In genomic region chr19:32691952-32692726, GRCh38 we compare ENCODE assay signal across 8 cellular contexts. TPM values are rescaled to one million over a fixed set of nuclear protein-coding genes. Genes with fewer than 3 reads are reported as not detected.
A peak's percentile ranks its signal among the peaks of the same experiment; 100 is the strongest.
DNase-seq lines count a peak whose midpoint lies in the region; ATAC-seq and TF ChIP-seq lines count a peak whose summit lies in the region.

No MANE protein-coding gene starts in this region.

- peak; percentile 37 to 68 (median 55) for DNase-seq in CD8-positive, alpha-beta memory T cell
- DNase-seq in RWPE1 (ENCODE audit: low spot score), result no peak
- DNase-seq in adrenal gland, result peak; percentile 67 to 88 (median 79)
- peak; percentile 66 to 67 for DNase-seq in heart right ventricle
- DNase-seq in ovary, result peak; percentile 23 to 66 (median 38)
- DNase-seq in 8988T, result no peak

- ATAC-seq in GM19324 (IDR thresholded peaks at IDR 0.05; ENCODE audit: low FRiP score, unreplicated experiment) (peak; percentile 69), HG03342 (IDR thresholded peaks at IDR 0.05; ENCODE audit: unreplicated experiment) (peak; percentile 60), heart right ventricle (peak; percentile 70 to 88 (median 80))

- H3K36me3 ChIP-seq in CD8-positive, alpha-beta memory T cell (ENCODE audit: insufficient read depth, low read length), result no peaks in the 10 kb centered on the region
- H3K36me3 ChIP-seq in adrenal gland (replicated peaks in 1 of 2) (no peaks in the 10 kb centered on the region), heart right ventricle (peaks cover 0 to 5% (median 0%) of the 10 kb centered on the region in 9 donors), ovary (no peaks in the 10 kb centered on the region)

- 0 to 5% (median 3%) methylated on average over 4 to 93 of the region's 93 CpGs; no CpG with 5 or more reads in 1 of the 4 donors for WGBS in adrenal gland, 4 donors
- WGBS in heart right ventricle, 2 donors, result 7% methylated on average over 79 to 93 of the region's 93 CpGs
- WGBS in ovary, 3 donors, result 0 to 5% (median 1%) methylated on average over 56 to 93 of the region's 93 CpGs

- no peaks in the 10 kb centered on the region for H3K27me3 ChIP-seq in CD8-positive, alpha-beta memory T cell (ENCODE audit: insufficient read depth, low read length, poor library complexity, severe bottlenecking)
- no peaks in the 10 kb centered on the region for H3K27me3 ChIP-seq in adrenal gland
- H3K27me3 ChIP-seq in heart right ventricle, result no peaks in the 10 kb centered on the region
- H3K27me3 ChIP-seq in ovary, result no peaks in the 10 kb centered on the region

- no peaks in the 10 kb centered on the region for H3K27me3 Mint-ChIP-seq in CD8-positive, alpha-beta memory T cell

- TF ChIP-seq CTCF in RWPE1 (conservative IDR thresholded peaks at IDR 0.05; ENCODE audit: low read depth) (no peak), adrenal gland (IDR thresholded peaks at IDR 0.05) (no peak), heart right ventricle (IDR thresholded peaks at IDR 0.05) (peak in 1 of 9 donors; percentile 6), ovary (IDR thresholded peaks at IDR 0.05) (no peak)

- TF ChIP-seq POLR2A in adrenal gland (IDR thresholded peaks at IDR 0.05) (peak; percentile 8 to 68), ovary (IDR thresholded peaks at IDR 0.05) (no peak)

- peaks cover 47 to 64% (median 60%) of the 10 kb centered on the region in 3 donors for H3K4me1 Mint-ChIP-seq in CD8-positive, alpha-beta memory T cell

- peak overlapping the region; percentile 76 for H3K4me3 ChIP-seq in CD8-positive, alpha-beta memory T cell (ENCODE audit: low read length)
- H3K4me3 ChIP-seq in adrenal gland (peak overlapping the region; percentile 30 to 84 (median 66)), heart right ventricle (peak overlapping the region; percentile 60 to 84 (median 77)), ovary (peak overlapping the region; percentile 73)

- intact Hi-C loops in adrenal gland (cut with DNase I) (no loop called here), heart right ventricle (cut with DNase I) (loop anchor here in 3 of 10 donors (2.0 to 10.0 kb wide), 4 partner anchors 15 to 110 kb away; partner anchors contain the start of genes PDCD5 (in 2 of the 3), ANKRD27 (in 1 of the 3) and RGS9BP (in 1 of the 3)), ovary (cut with DNase I) (no loop called here)

- POLR2A ChIA-PET in CD8-positive, alpha-beta memory T cell (lab: Charles Lee), result interaction anchor here (0.8 to 1.8 kb wide), 6 partner anchors 10 to 485 kb away, joined by 4 to 25 read pairs (median 6); partner anchors contain the start of genes ANKRD27 and RGS9BP
- POLR2A ChIA-PET in RWPE1 (lab: Yijun Ruan, JAX; ENCODE audit: low non-redundant PET), result interaction anchor here (1.0 kb wide), 1 partner anchor 16 kb away, joined by 9 read pairs; the partner anchor contains the start of gene RGS9BP

- peaks cover 42% of the 10 kb centered on the region for H3K4me1 ChIP-seq in CD8-positive, alpha-beta memory T cell (ENCODE audit: insufficient read depth, low read length)
- peaks cover 37 to 59% of the 10 kb centered on the region in 2 donors for H3K4me1 ChIP-seq in adrenal gland (replicated peaks in 1 of 2)
- H3K4me1 ChIP-seq in heart right ventricle, result peaks cover 6 to 74% (median 57%) of the 10 kb centered on the region in 9 donors
- peaks cover 20% of the 10 kb centered on the region for H3K4me1 ChIP-seq in ovary (ENCODE audit: insufficient read depth)

- peak overlapping the region; percentile 77 for H3K27ac ChIP-seq in CD8-positive, alpha-beta memory T cell (ENCODE audit: low read depth, low read length)
- H3K27ac ChIP-seq in RWPE1 (peak overlapping the region; percentile 86), adrenal gland (peak overlapping the region; percentile 60 to 96 (median 87)), heart right ventricle (peak overlapping the region; percentile 31 to 96 (median 92)), ovary (peak overlapping the region in 1 of 2 donors; percentile 18)

- H3K4me3 Mint-ChIP-seq in CD8-positive, alpha-beta memory T cell, result peak overlapping the region; percentile 88 to 97 (median 95)

- no peaks in the 10 kb centered on the region for H3K9me3 ChIP-seq in CD8-positive, alpha-beta memory T cell (ENCODE audit: low read length)
- H3K9me3 ChIP-seq in adrenal gland (replicated peaks in 1 of 3), result no peaks in the 10 kb centered on the region
- peaks cover 0 to 4% (median 0%) of the 10 kb centered on the region in 11 donors for H3K9me3 ChIP-seq in heart right ventricle
- H3K9me3 ChIP-seq in ovary, result no peaks in the 10 kb centered on the region

- CTCF ChIA-PET in CD8-positive, alpha-beta memory T cell (lab: Charles Lee), result interaction anchor here (1.0 to 1.4 kb wide), 3 partner anchors 10 to 92 kb away, joined by 3 to 5 read pairs (median 4); no protein-coding TSS in a partner anchor
- CTCF ChIA-PET in RWPE1 (lab: Yijun Ruan, JAX), result interaction anchor here (0.7 kb wide), 2 partner anchors 10 to 185 kb away, joined by 3 read pairs; no protein-coding TSS in a partner anchor

- H3K9me3 Mint-ChIP-seq in CD8-positive, alpha-beta memory T cell, result no peaks in the 10 kb centered on the region

- peaks cover 0 to 37% (median 3%) of the 10 kb centered on the region in 3 donors for H3K36me3 Mint-ChIP-seq in CD8-positive, alpha-beta memory T cell

- peak overlapping the region; percentile 87 to 100 (median 97) for H3K27ac Mint-ChIP-seq in CD8-positive, alpha-beta memory T cell

- no peak for TF ChIP-seq EP300 in ovary (IDR thresholded peaks at IDR 0.05)

RNA-seq across cellular contexts. Expression of gene NUDT19, which starts 0.5 kb away (rescaled TPM):
- 10 to 100 TPM; 19.5 to 20.6 TPM for total RNA-seq in CD8-positive, alpha-beta memory T cell
- polyA plus RNA-seq in CD8-positive, alpha-beta memory T cell, result 5.0 TPM
- total RNA-seq in adrenal gland, result 10 to 100 TPM; 15.2 to 34.9 (median 22.8) TPM
- polyA plus RNA-seq in adrenal gland, result 10 to 100 TPM in 1 of 3 donors, 1 to 10 TPM in 2; 6.8 to 28.5 (median 7.3) TPM
- total RNA-seq in heart right ventricle, result 10 to 100 TPM; 16.1 to 27.7 (median 20.5) TPM
- 10 to 100 TPM in 1 of 2 donors, 1 to 10 TPM in 1; 9.1 to 10.0 TPM for polyA plus RNA-seq in heart right ventricle
- 1 to 10 TPM; 3.6 to 10.0 (median 6.3) TPM for total RNA-seq in ovary
- polyA plus RNA-seq in ovary, result 10 to 100 TPM in 1 of 2 donors, 1 to 10 TPM in 1; 4.6 to 13.0 TPM

RNA-seq across cellular contexts. Expression of gene RGS9BP, which starts 16.5 kb away (rescaled TPM):
- total RNA-seq in CD8-positive, alpha-beta memory T cell, result under 1 TPM; 0.15 to 0.20 TPM
- polyA plus RNA-seq in CD8-positive, alpha-beta memory T cell, result 0.12 TPM
- total RNA-seq in adrenal gland, result 1 to 10 TPM in 4 of 8 donors, under 1 TPM in 4; 0.25 to 2.3 (median 1.1) TPM
- polyA plus RNA-seq in adrenal gland, result under 1 TPM; 0.10 to 0.37 (median 0.24) TPM
- total RNA-seq in heart right ventricle, result 10 to 100 TPM in 1 of 10 donors, 1 to 10 TPM in 9; 1.7 to 13.5 (median 4.8) TPM
- 1 to 10 TPM in 1 of 2 donors, under 1 TPM in 1; 0.43 to 2.6 TPM for polyA plus RNA-seq in heart right ventricle
- under 1 TPM in 2 of 7 donors, not detected in 5; 0.17 to 0.31 TPM for total RNA-seq in ovary
- under 1 TPM; 0.06 to 0.15 TPM for polyA plus RNA-seq in ovary

RNA-seq across cellular contexts. Expression of gene ANKRD27, which starts 17.2 kb away (rescaled TPM):
- total RNA-seq in CD8-positive, alpha-beta memory T cell, result 10 to 100 TPM; 38.0 to 42.4 TPM
- 31.1 TPM for polyA plus RNA-seq in CD8-positive, alpha-beta memory T cell
- 10 to 100 TPM; 13.2 to 25.3 (median 21.8) TPM for total RNA-seq in adrenal gland
- 10 to 100 TPM in 2 of 3 donors, 1 to 10 TPM in 1; 7.2 to 15.7 (median 10.1) TPM for polyA plus RNA-seq in adrenal gland
- total RNA-seq in heart right ventricle, result 10 to 100 TPM; 16.6 to 24.5 (median 20.0) TPM
- 10 to 100 TPM in 1 of 2 donors, 1 to 10 TPM in 1; 7.6 to 10.1 TPM for polyA plus RNA-seq in heart right ventricle
- total RNA-seq in ovary, result 10 to 100 TPM; 10.6 to 33.6 (median 23.5) TPM
- polyA plus RNA-seq in ovary, result 10 to 100 TPM in 1 of 2 donors, 1 to 10 TPM in 1; 9.9 to 19.4 TPM

RNA-seq across cellular contexts. Expression of gene TDRD12, which starts 27.4 kb away (rescaled TPM):
- under 1 TPM; 0.15 to 0.20 TPM for total RNA-seq in CD8-positive, alpha-beta memory T cell
- polyA plus RNA-seq in CD8-positive, alpha-beta memory T cell, result 0.21 TPM
- 1 to 10 TPM in 5 of 8 donors, under 1 TPM in 1, not detected in 2; 0.90 to 3.7 (median 1.5) TPM for total RNA-seq in adrenal gland
- 1 to 10 TPM in 2 of 3 donors, under 1 TPM in 1; 0.08 to 1.1 (median 1.0) TPM for polyA plus RNA-seq in adrenal gland
- under 1 TPM in 5 of 10 donors, not detected in 5; 0.07 to 0.47 (median 0.13) TPM for total RNA-seq in heart right ventricle
- under 1 TPM in 1 of 2 donors, not detected in 1; 0.06 TPM for polyA plus RNA-seq in heart right ventricle
- 1 to 10 TPM in 6 of 7 donors, under 1 TPM in 1; 0.23 to 3.2 (median 2.4) TPM for total RNA-seq in ovary
- 1 to 10 TPM in 1 of 2 donors, under 1 TPM in 1; 0.63 to 1.1 TPM for polyA plus RNA-seq in ovary

Comparison
In these comparisons a context has a peak if more than half of its experiments do, and no peak if none do; other contexts are left out.
1. DNase-seq: peak in CD8-positive, alpha-beta memory T cell (5 of 5), adrenal gland (7 of 7), heart right ventricle (2 of 2) and ovary (5 of 5); none in RWPE1 (single experiment) and 8988T (single experiment).
2. Peak in every context shown above with its lines, with median percentiles within 50 percentile points of each other: H3K4me3 ChIP-seq and ATAC-seq.